In the genomic region with DNA sequence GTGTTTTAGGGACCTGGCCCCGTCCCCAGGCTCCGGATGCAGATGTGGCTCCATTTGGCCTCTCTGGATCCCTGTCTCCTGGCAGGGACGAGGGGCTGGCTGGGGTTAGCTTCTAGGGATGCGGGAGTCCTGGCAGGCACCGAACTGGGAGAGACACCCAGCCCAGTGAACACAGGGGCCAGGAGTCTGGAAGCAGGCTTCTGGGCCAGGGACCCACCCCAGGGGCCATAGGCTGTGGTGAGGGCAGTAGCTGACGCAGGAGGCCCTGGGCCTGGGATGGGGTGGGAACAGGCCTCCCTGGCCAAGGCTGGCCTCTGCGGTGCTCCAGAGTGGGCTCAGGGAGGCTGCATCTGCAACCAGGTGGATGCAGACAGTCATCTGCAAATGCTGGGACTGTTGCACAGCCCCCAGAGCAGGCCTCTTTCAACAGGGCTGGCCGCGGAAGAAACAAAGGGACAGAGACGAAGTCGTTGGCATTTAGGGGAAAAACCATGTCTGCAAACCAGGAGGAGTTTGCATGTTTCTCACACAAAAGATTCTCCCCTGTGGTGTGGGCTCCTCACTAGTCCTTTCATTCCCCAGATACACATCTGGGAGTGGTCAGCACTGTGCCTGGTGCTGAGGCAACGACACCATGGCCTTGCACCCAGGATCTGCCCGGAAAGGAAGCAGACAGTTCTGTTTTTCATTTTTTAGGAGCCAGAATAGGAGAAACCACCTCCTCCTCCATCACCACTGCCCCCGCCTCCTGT, we compare ENCODE assay signal across 1 cellular context.
TF ChIP-seq lines count a peak whose summit lies in the region.

No MANE protein-coding gene starts in this region.

TF ChIP-seq in GM23338, 12 proteins besides CTCF, POLR2A, EP300 and RAD21 (continued from another document):
- TF ChIP-seq, protein P1, sequence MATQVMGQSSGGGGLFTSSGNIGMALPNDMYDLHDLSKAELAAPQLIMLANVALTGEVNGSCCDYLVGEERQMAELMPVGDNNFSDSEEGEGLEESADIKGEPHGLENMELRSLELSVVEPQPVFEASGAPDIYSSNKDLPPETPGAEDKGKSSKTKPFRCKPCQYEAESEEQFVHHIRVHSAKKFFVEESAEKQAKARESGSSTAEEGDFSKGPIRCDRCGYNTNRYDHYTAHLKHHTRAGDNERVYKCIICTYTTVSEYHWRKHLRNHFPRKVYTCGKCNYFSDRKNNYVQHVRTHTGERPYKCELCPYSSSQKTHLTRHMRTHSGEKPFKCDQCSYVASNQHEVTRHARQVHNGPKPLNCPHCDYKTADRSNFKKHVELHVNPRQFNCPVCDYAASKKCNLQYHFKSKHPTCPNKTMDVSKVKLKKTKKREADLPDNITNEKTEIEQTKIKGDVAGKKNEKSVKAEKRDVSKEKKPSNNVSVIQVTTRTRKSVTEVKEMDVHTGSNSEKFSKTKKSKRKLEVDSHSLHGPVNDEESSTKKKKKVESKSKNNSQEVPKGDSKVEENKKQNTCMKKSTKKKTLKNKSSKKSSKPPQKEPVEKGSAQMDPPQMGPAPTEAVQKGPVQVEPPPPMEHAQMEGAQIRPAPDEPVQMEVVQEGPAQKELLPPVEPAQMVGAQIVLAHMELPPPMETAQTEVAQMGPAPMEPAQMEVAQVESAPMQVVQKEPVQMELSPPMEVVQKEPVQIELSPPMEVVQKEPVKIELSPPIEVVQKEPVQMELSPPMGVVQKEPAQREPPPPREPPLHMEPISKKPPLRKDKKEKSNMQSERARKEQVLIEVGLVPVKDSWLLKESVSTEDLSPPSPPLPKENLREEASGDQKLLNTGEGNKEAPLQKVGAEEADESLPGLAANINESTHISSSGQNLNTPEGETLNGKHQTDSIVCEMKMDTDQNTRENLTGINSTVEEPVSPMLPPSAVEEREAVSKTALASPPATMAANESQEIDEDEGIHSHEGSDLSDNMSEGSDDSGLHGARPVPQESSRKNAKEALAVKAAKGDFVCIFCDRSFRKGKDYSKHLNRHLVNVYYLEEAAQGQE (IDR thresholded peaks at IDR 0.05; ENCODE audit: unreplicated experiment), result no peak
- TF ChIP-seq ZNF114 (CRISPR knock-in tag; IDR thresholded peaks at IDR 0.05) (no peak), POLR2AphosphoS5 (IDR thresholded peaks at IDR 0.05; ENCODE audit: low read depth) (no peak), STAT1 (IDR thresholded peaks at IDR 0.05; ENCODE audit: unreplicated experiment) (no peak), JUNB (IDR thresholded peaks at IDR 0.05; ENCODE audit: unreplicated experiment) (no peak)
- TF ChIP-seq, protein P2, sequence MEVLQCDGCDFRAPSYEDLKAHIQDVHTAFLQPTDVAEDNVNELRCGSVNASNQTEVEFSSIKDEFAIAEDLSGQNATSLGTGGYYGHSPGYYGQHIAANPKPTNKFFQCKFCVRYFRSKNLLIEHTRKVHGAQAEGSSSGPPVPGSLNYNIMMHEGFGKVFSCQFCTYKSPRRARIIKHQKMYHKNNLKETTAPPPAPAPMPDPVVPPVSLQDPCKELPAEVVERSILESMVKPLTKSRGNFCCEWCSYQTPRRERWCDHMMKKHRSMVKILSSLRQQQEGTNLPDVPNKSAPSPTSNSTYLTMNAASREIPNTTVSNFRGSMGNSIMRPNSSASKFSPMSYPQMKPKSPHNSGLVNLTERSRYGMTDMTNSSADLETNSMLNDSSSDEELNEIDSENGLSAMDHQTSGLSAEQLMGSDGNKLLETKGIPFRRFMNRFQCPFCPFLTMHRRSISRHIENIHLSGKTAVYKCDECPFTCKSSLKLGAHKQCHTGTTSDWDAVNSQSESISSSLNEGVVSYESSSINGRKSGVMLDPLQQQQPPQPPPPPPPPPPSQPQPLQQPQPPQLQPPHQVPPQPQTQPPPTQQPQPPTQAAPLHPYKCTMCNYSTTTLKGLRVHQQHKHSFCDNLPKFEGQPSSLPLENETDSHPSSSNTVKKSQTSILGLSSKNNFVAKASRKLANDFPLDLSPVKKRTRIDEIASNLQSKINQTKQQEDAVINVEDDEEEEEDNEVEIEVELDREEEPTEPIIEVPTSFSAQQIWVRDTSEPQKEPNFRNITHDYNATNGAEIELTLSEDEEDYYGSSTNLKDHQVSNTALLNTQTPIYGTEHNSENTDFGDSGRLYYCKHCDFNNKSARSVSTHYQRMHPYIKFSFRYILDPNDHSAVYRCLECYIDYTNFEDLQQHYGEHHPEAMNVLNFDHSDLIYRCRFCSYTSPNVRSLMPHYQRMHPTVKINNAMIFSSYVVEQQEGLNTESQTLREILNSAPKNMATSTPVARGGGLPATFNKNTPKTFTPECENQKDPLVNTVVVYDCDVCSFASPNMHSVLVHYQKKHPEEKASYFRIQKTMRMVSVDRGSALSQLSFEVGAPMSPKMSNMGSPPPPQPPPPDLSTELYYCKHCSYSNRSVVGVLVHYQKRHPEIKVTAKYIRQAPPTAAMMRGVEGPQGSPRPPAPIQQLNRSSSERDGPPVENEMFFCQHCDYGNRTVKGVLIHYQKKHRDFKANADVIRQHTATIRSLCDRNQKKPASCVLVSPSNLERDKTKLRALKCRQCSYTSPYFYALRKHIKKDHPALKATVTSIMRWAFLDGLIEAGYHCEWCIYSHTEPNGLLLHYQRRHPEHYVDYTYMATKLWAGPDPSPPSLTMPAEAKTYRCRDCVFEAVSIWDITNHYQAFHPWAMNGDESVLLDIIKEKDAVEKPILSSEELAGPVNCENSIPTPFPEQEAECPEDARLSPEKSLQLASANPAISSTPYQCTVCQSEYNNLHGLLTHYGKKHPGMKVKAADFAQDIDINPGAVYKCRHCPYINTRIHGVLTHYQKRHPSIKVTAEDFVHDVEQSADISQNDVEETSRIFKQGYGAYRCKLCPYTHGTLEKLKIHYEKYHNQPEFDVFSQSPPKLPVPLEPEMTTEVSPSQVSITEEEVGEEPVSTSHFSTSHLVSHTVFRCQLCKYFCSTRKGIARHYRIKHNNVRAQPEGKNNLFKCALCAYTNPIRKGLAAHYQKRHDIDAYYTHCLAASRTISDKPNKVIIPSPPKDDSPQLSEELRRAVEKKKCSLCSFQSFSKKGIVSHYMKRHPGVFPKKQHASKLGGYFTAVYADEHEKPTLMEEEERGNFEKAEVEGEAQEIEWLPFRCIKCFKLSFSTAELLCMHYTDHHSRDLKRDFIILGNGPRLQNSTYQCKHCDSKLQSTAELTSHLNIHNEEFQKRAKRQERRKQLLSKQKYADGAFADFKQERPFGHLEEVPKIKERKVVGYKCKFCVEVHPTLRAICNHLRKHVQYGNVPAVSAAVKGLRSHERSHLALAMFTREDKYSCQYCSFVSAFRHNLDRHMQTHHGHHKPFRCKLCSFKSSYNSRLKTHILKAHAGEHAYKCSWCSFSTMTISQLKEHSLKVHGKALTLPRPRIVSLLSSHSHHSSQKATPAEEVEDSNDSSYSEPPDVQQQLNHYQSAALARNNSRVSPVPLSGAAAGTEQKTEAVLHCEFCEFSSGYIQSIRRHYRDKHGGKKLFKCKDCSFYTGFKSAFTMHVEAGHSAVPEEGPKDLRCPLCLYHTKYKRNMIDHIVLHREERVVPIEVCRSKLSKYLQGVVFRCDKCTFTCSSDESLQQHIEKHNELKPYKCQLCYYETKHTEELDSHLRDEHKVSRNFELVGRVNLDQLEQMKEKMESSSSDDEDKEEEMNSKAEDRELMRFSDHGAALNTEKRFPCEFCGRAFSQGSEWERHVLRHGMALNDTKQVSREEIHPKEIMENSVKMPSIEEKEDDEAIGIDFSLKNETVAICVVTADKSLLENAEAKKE (CRISPR knock-in tag; IDR thresholded peaks at IDR 0.05), result no peak
TF ChIP-seq in GM23338: peak in this region for 0.
